Comparison of ENCODE assay signal across 8 cellular contexts in genomic region chr12:6493580-6494350, GRCh38. TPM values are rescaled to one million over a fixed set of nuclear protein-coding genes. Genes with fewer than 3 reads are reported as not detected.
DNase-seq lines count a peak whose midpoint lies in the region; ATAC-seq and TF ChIP-seq lines count a peak whose summit lies in the region.

Gene NCAPD2, plus strand, starts transcription at chr12:6494102. Its CDS starts 997 bp downstream, at chr12:6495099.

- no peaks in the 10 kb centered on the region for H3K9me3 ChIP-seq in OCI-LY3 (ENCODE audit: insufficient read depth, low read length)
- no peaks in the 10 kb centered on the region for H3K9me3 ChIP-seq in mononuclear cell (ENCODE audit: low read depth, low read length)

- H3K4me1 ChIP-seq in OCI-LY3 (ENCODE audit: low read length) (peaks cover 17% of the 10 kb centered on the region), mononuclear cell (ENCODE audit: insufficient read depth, low read length) (peaks cover 35% of the 10 kb centered on the region)

- H3K27me3 ChIP-seq in OCI-LY3 (ENCODE audit: low read depth, low read length) (no peaks in the 10 kb centered on the region), mononuclear cell (ENCODE audit: insufficient read depth, low read length) (no peaks in the 10 kb centered on the region)

- no peak for TF ChIP-seq CTCF in OCI-LY3 (IDR thresholded peaks at IDR 0.05; ENCODE audit: low read depth, low read length)

- H3K79me2 ChIP-seq in OCI-LY3 (ENCODE audit: low read length), result peaks cover 50% of the 10 kb centered on the region

- peak within 1 kb of the TSS; percentile 95 for H3K9ac ChIP-seq in OCI-LY3 (ENCODE audit: low read length)

- no peaks in the 10 kb centered on the region for H4K20me1 ChIP-seq in OCI-LY3 (ENCODE audit: insufficient read depth, low read length)

- peak; percentile 83 for ATAC-seq in GM21515 (IDR thresholded peaks at IDR 0.05; ENCODE audit: unreplicated experiment)

- H3K36me3 ChIP-seq in OCI-LY3 (replicated peaks; ENCODE audit: low read depth, low read length), result peaks cover 33% of the 10 kb centered on the region

- peak within 1 kb of the TSS; percentile 83 for H3K4me3 ChIP-seq in OCI-LY3 (ENCODE audit: low read length)
- H3K4me3 ChIP-seq in mononuclear cell (ENCODE audit: low read length), result peak within 1 kb of the TSS; percentile 88

- H3K4me2 ChIP-seq in OCI-LY3 (ENCODE audit: low read length), result peak within 1 kb of the TSS; percentile 93

- H3K27ac ChIP-seq in OCI-LY3 (ENCODE audit: low read length), result peak within 1 kb of the TSS; percentile 92

- peak within 1 kb of the TSS; percentile 60 for H2AFZ ChIP-seq in OCI-LY3 (ENCODE audit: low read depth, low read length)

- DNase-seq in DMS 273 (lab: John Stamatoyannopoulos, UW; ENCODE audit: unreplicated experiment), result peak; percentile 96
- DNase-seq in HuH-7 (ENCODE audit: low spot score), result peak; percentile 84
- DNase-seq in activated T-cell treated with anti-CD3 and anti-CD28 coated beads for 1 hour (ENCODE audit: low read depth), result peak; percentile 85
- peak; percentile 87 for DNase-seq in epidermal melanocyte (ENCODE audit: insufficient read length, low spot score)
- DNase-seq in stimulated activated CD8-positive, alpha-beta memory T cell treated with anti-CD3 and anti-CD28 coated beads, Interleukin-4, amount 100 ng/mL, for 1 hour (ENCODE audit: low read depth in 2 of 2, low spot score in 1 of 2), result peak; percentile 80 to 86

RNA-seq across cellular contexts. Expression of gene NCAPD2, which starts in this region (rescaled TPM):
- total RNA-seq in mononuclear cell, result 7.5 TPM

Comparison
In these comparisons a context has a peak if more than half of its experiments do, and no peak if none do; other contexts are left out.
1. Peak in every context shown above with its lines: DNase-seq, ATAC-seq, H3K4me3 ChIP-seq and H3K27ac ChIP-seq.